20 cellular contexts compared by ENCODE assay signal in the genomic region with DNA sequence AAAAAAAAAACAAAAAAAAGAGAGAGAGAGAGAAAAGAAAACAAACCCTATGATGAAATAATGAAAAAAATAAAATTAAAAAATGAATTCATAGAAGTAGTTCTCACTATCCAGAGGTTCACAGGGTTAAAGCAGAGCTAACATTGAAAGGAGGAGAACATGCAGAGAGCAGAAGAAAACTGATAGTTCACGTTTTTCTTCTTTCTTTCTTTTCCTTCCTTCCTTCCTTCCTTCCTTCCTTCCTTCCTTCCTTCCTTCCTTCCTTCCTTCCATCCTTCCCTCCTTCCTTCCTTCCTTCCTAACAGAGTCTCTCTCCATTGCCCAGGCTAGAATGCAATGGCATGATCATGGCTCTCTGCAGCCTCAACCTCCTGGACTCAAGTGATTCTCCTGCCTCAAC.
"Had no signal": no experiment of that assay in that cellular context is flagged by ENCODE, and none has a peak within 500 bp of the region (broad histone marks: within the 10 kb centered on the region; RNA-seq: fewer than 3 reads in every experiment).

No MANE protein-coding gene starts in this region.

- H3K36me3 ChIP-seq: MG63, SJSA1 had no signal

- H3K4me1 ChIP-seq: SJSA1 had no signal

- H3K27ac ChIP-seq: SJSA1, SK-N-MC had no signal

- H3K9me3 ChIP-seq: MG63, SJSA1 had no signal

- DNase-seq: Karpas-422, KG1, MG63, NCI-H1092 treated with DMSO at 0.1 percent for 48 hours, NCI-H1436, NCI-H187, NCI-H2029, NCI-H2081 treated with DMSO at 0.1 percent for 48 hours, NCI-H2171, NCI-H226, NCI-H446, NCI-H510A, NCI-H524 treated with DMSO at 0.1 percent for 48 hours, NCI-H69, NCI-H774, Right ventricle myocardium superior, RPMI8226, SIG-M5 had no signal

- H3K4me3 ChIP-seq: MG63, SJSA1, SK-N-MC had no signal

- H3K27me3 ChIP-seq: MG63, SJSA1 had no signal
